In genomic region chr3:52248816-52249547, GRCh38 we compare ENCODE assay signal across 2 cellular contexts.
TF ChIP-seq lines count a peak whose summit lies in the region.

No MANE protein-coding gene starts in this region.

TF ChIP-seq in IMR-90, 13 proteins besides CTCF, POLR2A, EP300 and RAD21:
- TF ChIP-seq BHLHE40 (IDR thresholded peaks at IDR 0.05; ENCODE audit: low read depth, low read length) = no peak
- TF ChIP-seq, protein P1, sequence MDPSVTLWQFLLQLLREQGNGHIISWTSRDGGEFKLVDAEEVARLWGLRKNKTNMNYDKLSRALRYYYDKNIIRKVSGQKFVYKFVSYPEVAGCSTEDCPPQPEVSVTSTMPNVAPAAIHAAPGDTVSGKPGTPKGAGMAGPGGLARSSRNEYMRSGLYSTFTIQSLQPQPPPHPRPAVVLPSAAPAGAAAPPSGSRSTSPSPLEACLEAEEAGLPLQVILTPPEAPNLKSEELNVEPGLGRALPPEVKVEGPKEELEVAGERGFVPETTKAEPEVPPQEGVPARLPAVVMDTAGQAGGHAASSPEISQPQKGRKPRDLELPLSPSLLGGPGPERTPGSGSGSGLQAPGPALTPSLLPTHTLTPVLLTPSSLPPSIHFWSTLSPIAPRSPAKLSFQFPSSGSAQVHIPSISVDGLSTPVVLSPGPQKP (IDR thresholded peaks at IDR 0.05; ENCODE audit: borderline replicate concordance, low read depth, low read length) = no peak
- TF ChIP-seq MAZ (IDR thresholded peaks at IDR 0.05; ENCODE audit: borderline replicate concordance, low read depth, low read length) = no peak
- TF ChIP-seq NFE2L2 (IDR thresholded peaks at IDR 0.05; ENCODE audit: low read depth, low read length) = no peak

TF ChIP-seq in GM12878, 131 proteins besides CTCF, POLR2A, EP300 and RAD21:
- TF ChIP-seq TCF3 (IDR thresholded peaks at IDR 0.05; ENCODE audit: borderline replicate concordance, insufficient read depth, low read depth, low read length) (no peak), NFYA (IDR thresholded peaks at IDR 0.05; ENCODE audit: borderline replicate concordance, low read depth, low read length) (no peak), ZNF622 (IDR thresholded peaks at IDR 0.05) (no peak), BCL3 (IDR thresholded peaks at IDR 0.05; ENCODE audit: borderline replicate concordance, insufficient read depth, low read depth, low read length, poor library complexity, severe bottlenecking) (no peak), BMI1 (IDR thresholded peaks at IDR 0.05; ENCODE audit: borderline replicate concordance) (peak; percentile 70; the same call in 1 of the 2 replicates)
